ENCODE assay signal across 28 cellular contexts in genomic region chr10:49744091-49744685, GRCh38. TPM values are rescaled to one million over a fixed set of nuclear protein-coding genes. Genes with fewer than 3 reads are reported as not detected.
"Had no signal": no experiment of that assay in that cellular context is flagged by ENCODE, and none has a peak within 500 bp of the region (broad histone marks: within the 10 kb centered on the region; RNA-seq: fewer than 3 reads in every experiment).

No MANE protein-coding gene starts in this region.

- ATAC-seq: body of pancreas; natural killer cell; right cardiac atrium; stimulated activated naive CD8-positive, alpha-beta T cell treated with anti-CD3 and anti-CD28 coated beads, Interleukin-15, Interleukin-2, amounts not matched to agents 100 U/mL and 50 U/mL, for 24 hours had no signal

- FAIRE-seq: colon, endothelial cell of umbilical vein, TTC549, urothelium cell line had no signal

- H3K36me3 ChIP-seq: adrenal gland, neural progenitor cell, thoracic aorta had no signal

- DNase-seq: activated CD4-positive, alpha-beta T cell treated with anti-CD3 and anti-CD28 coated beads for 4 hours; activated CD4-positive, alpha-beta T cell treated with anti-CD3 and anti-CD28 coated beads, Interleukin-2, amount 50 U/mL, for 4 hours; activated effector memory CD4-positive, alpha-beta T cell treated with anti-CD3 and anti-CD28 coated beads, Interleukin-2, amount 50 U/mL, for 16 hours; activated naive CD4-positive, alpha-beta T cell treated with anti-CD3 and anti-CD28 coated beads for 36 hours; activated naive CD8-positive, alpha-beta T cell treated with anti-CD3 and anti-CD28 coated beads for 36 hours; body of pancreas; foreskin fibroblast; hippocampal formation; immature natural killer cell; mesenchymal stem cell; natural killer cell; occipital lobe; right cardiac atrium; stimulated activated CD4-positive, alpha-beta T cell treated with anti-CD3 and anti-CD28 coated beads, Interleukin-2, amount 100 ng/mL, for 48 hours; stimulated activated naive CD8-positive, alpha-beta T cell treated with anti-CD3 and anti-CD28 coated beads, Interleukin-15, Interleukin-2, amounts not matched to agents 100 U/mL and 50 U/mL, for 24 hours; T-helper 9 cell; trophoblast cell had no signal

- H3K4me1 ChIP-seq: adrenal gland, body of pancreas, neural progenitor cell had no signal

- H3K9me3 ChIP-seq: adrenal gland, body of pancreas, thoracic aorta had no signal

- H3K27ac ChIP-seq: adrenal gland, body of pancreas, dorsolateral prefrontal cortex, neural progenitor cell, thoracic aorta, VCaP had no signal

- H3K27me3 ChIP-seq: adrenal gland, body of pancreas, dorsolateral prefrontal cortex, neural progenitor cell had no signal

- H3K4me3 ChIP-seq: adrenal gland, body of pancreas, dorsolateral prefrontal cortex, neural progenitor cell, thoracic aorta had no signal

RNA-seq across cellular contexts. Expression of gene OGDHL, which starts 17.9 kb away (rescaled TPM):
- total RNA-seq: aorta, natural killer cell, subcutaneous adipose tissue, thoracic aorta had no signal
- polyA plus RNA-seq: immature natural killer cell had no signal
